In the genomic region with DNA sequence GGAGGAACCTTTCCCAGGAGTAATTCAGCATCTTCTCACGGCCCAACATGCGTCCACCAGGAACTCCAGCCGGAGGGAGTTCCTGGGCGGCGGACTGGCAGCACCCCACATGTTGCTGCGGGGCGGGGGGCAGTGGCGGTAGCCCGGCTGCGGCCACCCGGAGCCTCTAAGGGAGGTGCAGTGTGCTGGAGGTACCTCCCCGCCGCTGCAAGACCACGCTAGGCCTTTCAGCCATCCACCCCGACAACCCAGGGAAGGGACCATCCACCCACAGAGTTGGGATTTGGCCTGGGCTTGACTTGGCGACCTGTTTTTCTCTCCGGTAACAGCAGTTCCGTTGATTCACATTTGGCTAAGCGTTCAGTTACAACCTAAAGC, we compare ENCODE assay signal across 1 cellular context.
TF ChIP-seq lines count a peak whose summit lies in the region.

No MANE protein-coding gene starts in this region.

TF ChIP-seq in SK-N-SH, 30 proteins besides CTCF, POLR2A, EP300 and RAD21:
- TF ChIP-seq, protein P1, sequence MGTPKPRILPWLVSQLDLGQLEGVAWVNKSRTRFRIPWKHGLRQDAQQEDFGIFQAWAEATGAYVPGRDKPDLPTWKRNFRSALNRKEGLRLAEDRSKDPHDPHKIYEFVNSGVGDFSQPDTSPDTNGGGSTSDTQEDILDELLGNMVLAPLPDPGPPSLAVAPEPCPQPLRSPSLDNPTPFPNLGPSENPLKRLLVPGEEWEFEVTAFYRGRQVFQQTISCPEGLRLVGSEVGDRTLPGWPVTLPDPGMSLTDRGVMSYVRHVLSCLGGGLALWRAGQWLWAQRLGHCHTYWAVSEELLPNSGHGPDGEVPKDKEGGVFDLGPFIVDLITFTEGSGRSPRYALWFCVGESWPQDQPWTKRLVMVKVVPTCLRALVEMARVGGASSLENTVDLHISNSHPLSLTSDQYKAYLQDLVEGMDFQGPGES (IDR thresholded peaks at IDR 0.05; ENCODE audit: low read depth, low read length), result no peak
- TF ChIP-seq CHD2 (IDR thresholded peaks at IDR 0.05; ENCODE audit: low read length, partially characterized antibody) (no peak), ELF1 (IDR thresholded peaks at IDR 0.05) (no peak), FOXM1 (IDR thresholded peaks at IDR 0.05; ENCODE audit: low read depth) (no peak), EZH2phosphoT487 (IDR thresholded peaks at IDR 0.05; ENCODE audit: borderline replicate concordance, low read depth) (no peak), ZBTB33 (IDR thresholded peaks at IDR 0.05; ENCODE audit: borderline replicate concordance, low read depth) (no peak), USF2 (IDR thresholded peaks at IDR 0.05; ENCODE audit: borderline replicate concordance, low read depth, low read length) (no peak), TAF1 (IDR thresholded peaks at IDR 0.05; ENCODE audit: borderline replicate concordance, low read depth, low read length) (no peak), POLR2AphosphoS5 (IDR thresholded peaks at IDR 0.05; ENCODE audit: low read depth, low read length) (no peak), MXI1 (IDR thresholded peaks at IDR 0.05; ENCODE audit: low read depth, low read length) (no peak), RXRA (IDR thresholded peaks at IDR 0.05; ENCODE audit: borderline replicate concordance, low read depth) (no peak), FOSL2 (IDR thresholded peaks at IDR 0.05; ENCODE audit: borderline replicate concordance, low read depth) (no peak), YY1 (IDR thresholded peaks at IDR 0.05; ENCODE audit: low read depth) (no peak), NFIC (IDR thresholded peaks at IDR 0.05; ENCODE audit: borderline replicate concordance) (no peak)
